ENCODE assay signal across 20 cellular contexts in genomic region chr16:85141491-85142128, GRCh38. TPM values are rescaled to one million over a fixed set of nuclear protein-coding genes. Genes with fewer than 3 reads are reported as not detected.
"Had no signal": no experiment of that assay in that cellular context is flagged by ENCODE, and none has a peak within 500 bp of the region (broad histone marks: within the 10 kb centered on the region; RNA-seq: fewer than 3 reads in every experiment).

No MANE protein-coding gene starts in this region.

- H3K36me3 ChIP-seq: gastrocnemius medialis, stomach, upper lobe of left lung had no signal

- H3K4me3 Mint-ChIP-seq: naive thymus-derived CD8-positive, alpha-beta T cell had no signal

- H3K9me3 Mint-ChIP-seq: naive thymus-derived CD8-positive, alpha-beta T cell had no signal

- H3K9me3 ChIP-seq: gastrocnemius medialis, stomach, upper lobe of left lung had no signal

- H3K27me3 ChIP-seq: gastrocnemius medialis, stomach, upper lobe of left lung had no signal

- DNase-seq: activated CD4-positive, alpha-beta T cell treated with anti-CD3 and anti-CD28 coated beads, Interleukin-2, amount 50 U/mL, for 1 hour; activated CD8-positive, alpha-beta memory T cell treated with anti-CD3 and anti-CD28 coated beads, Interleukin-2, amount 50 U/mL, for 4 hours; activated effector memory CD4-positive, alpha-beta T cell treated with anti-CD3 and anti-CD28 coated beads, Interleukin-2, amount 50 U/mL, for 16 hours; activated naive CD4-positive, alpha-beta T cell treated with anti-CD3 and anti-CD28 coated beads, Interleukin-2, amount 50 U/mL, for 16 hours; activated T-cell treated with anti-CD3 and anti-CD28 coated beads, Interleukin-2, amount 50 U/mL, for 48 hours; gastrocnemius medialis; head of caudate nucleus; mesendoderm; naive thymus-derived CD8-positive, alpha-beta T cell; nucleus accumbens; small intestine; stimulated activated CD4-positive, alpha-beta T cell treated with anti-CD3 and anti-CD28 coated beads, Interleukin-15, amount 100 ng/mL, for 24 hours; stimulated activated CD4-positive, alpha-beta T cell treated with anti-CD3 and anti-CD28 coated beads, Interleukin-2, amount 100 ng/mL, for 48 hours; stomach; T1000; upper lobe of left lung had no signal

- H3K36me3 Mint-ChIP-seq: naive thymus-derived CD8-positive, alpha-beta T cell had no signal

- ATAC-seq: gastrocnemius medialis; naive thymus-derived CD8-positive, alpha-beta T cell had no signal

- H3K27ac ChIP-seq: gastrocnemius medialis, stomach, upper lobe of left lung had no signal

- H3K4me3 ChIP-seq: coronary artery, gastrocnemius medialis, stomach, upper lobe of left lung had no signal

RNA-seq across cellular contexts. Expression of gene CIBAR2, which starts 29.3 kb away (rescaled TPM):
- total RNA-seq: gastrocnemius medialis; kidney epithelial cell; lower leg skin; naive thymus-derived CD8-positive, alpha-beta T cell; T-helper 1 cell treated with Interleukin-12 subunit alpha and Interleukin-12 subunit beta and Interleukin-4 antibody, amounts not matched to agents 30 ng/mL and 1 ng/mL, for 36 hours had no signal
